2 cellular contexts compared by ENCODE assay signal in the genomic region with DNA sequence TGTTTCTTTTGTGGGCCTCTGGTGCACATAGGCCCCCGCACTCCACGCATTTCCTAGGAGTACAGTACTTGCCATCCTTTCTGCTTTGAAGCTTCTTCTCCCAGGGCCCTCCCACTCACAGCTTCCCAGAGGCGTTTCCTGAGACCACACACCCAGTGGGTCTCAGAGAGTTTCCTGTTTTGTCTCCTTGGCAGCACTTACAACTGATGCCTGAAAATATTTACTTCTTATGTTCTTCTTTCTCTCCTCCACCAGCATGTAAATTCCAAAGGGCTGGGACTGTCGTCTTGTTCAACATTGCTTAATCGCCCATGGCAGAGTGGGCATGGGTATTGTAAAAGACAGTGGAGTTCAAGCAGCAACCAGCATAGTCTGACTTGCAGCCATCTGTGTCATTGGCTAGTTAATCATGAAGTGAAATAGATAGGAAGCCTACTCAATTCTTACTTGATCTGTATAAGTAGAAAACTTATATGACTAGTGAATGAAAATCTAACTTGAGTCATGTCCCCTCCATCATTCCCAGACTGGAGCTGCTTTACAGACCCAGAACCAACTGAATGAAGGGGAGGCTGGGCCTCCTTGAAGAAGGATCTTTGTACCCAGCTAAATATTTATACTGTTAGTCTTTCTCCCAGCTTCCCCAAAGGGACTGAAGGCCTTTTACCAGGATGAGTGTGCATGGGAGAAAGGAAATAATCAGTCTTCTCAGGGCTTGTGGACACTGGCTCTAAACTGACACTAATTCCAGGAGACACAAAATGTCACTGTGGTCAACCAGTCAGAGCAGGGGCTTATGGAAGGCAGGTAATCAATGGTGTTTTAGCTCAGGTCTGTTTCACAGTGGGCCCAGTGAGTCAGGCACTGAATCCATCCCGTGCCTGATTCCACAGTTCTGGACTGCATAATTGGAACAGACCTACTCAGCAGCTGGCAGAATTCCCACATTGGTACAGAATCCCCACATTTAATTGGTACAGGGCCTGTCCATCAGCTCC.
TF ChIP-seq lines count a peak whose summit lies in the region.

No MANE protein-coding gene starts in this region.

TF ChIP-seq in SK-N-SH, 30 proteins besides CTCF, POLR2A, EP300 and RAD21 (continued from another document):
- no peak for TF ChIP-seq ELF1 (IDR thresholded peaks at IDR 0.05)
- no peak for TF ChIP-seq EZH2phosphoT487 (IDR thresholded peaks at IDR 0.05; ENCODE audit: borderline replicate concordance, low read depth)
- TF ChIP-seq GATA2 (CRISPR knock-in tag; IDR thresholded peaks at IDR 0.05), result no peak

TF ChIP-seq in SK-N-SH treated with all-trans-retinoic acid at 6 μM for 48 hours, 23 proteins besides CTCF, POLR2A, EP300 and RAD21:
- TF ChIP-seq, protein P1, sequence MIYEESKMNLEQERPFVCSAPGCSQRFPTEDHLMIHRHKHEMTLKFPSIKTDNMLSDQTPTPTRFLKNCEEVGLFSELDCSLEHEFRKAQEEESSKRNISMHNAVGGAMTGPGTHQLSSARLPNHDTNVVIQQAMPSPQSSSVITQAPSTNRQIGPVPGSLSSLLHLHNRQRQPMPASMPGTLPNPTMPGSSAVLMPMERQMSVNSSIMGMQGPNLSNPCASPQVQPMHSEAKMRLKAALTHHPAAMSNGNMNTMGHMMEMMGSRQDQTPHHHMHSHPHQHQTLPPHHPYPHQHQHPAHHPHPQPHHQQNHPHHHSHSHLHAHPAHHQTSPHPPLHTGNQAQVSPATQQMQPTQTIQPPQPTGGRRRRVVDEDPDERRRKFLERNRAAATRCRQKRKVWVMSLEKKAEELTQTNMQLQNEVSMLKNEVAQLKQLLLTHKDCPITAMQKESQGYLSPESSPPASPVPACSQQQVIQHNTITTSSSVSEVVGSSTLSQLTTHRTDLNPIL (CRISPR knock-in tag; IDR thresholded peaks at IDR 0.05; ENCODE audit: low read depth), result no peak
- no peak for TF ChIP-seq CSDC2 (CRISPR knock-in tag; IDR thresholded peaks at IDR 0.05)
- no peak for TF ChIP-seq ZC3H10 (CRISPR knock-in tag; IDR thresholded peaks at IDR 0.05)
- no peak for TF ChIP-seq ZNF565 (CRISPR knock-in tag; conservative IDR thresholded peaks at IDR 0.05; ENCODE audit: low read depth)
TF ChIP-seq in SK-N-SH treated with all-trans-retinoic acid at 6 μM for 48 hours: peak in this region for 0.
